In genomic region chr7:132739271-132739955, GRCh38 we compare ENCODE assay signal across 10 cellular contexts.
A peak's percentile ranks its signal among the peaks of the same experiment; 100 is the strongest.
DNase-seq lines count a peak whose midpoint lies in the region; ATAC-seq and TF ChIP-seq lines count a peak whose summit lies in the region.
"Had no signal": no experiment of that assay in that cellular context is flagged by ENCODE, and none has a peak within 500 bp of the region (broad histone marks: within the 10 kb centered on the region; RNA-seq: fewer than 3 reads in every experiment).

No MANE protein-coding gene starts in this region.

- peaks cover 15% of the 10 kb centered on the region for H3K9me3 Mint-ChIP-seq in activated naive CD4-positive, alpha-beta T cell treated with anti-CD3 and anti-CD28 coated beads for 36 hours

- intact Hi-C loops in activated naive CD4-positive, alpha-beta T cell treated with anti-CD3 and anti-CD28 coated beads for 36 hours (cut with micrococcal nuclease), result no loop called here

- no peaks in the 10 kb centered on the region for H3K4me1 Mint-ChIP-seq in activated naive CD4-positive, alpha-beta T cell treated with anti-CD3 and anti-CD28 coated beads for 36 hours (ENCODE audit: low read depth)

- H3K36me3 ChIP-seq in RWPE2 (ENCODE audit: low read depth), result no peaks in the 10 kb centered on the region

- no peaks in the 10 kb centered on the region for H3K27me3 Mint-ChIP-seq in activated naive CD4-positive, alpha-beta T cell treated with anti-CD3 and anti-CD28 coated beads for 36 hours (ENCODE audit: low read depth)

- CTCF ChIA-PET in activated naive CD4-positive, alpha-beta T cell treated with anti-CD3 and anti-CD28 coated beads for 36 hours (lab: Charles Lee), result no interaction called here

- peak; percentile 66 for ATAC-seq in RWPE2 (ENCODE audit: low read depth)

- peaks cover 7% of the 10 kb centered on the region for H3K9me3 ChIP-seq in RWPE2 (ENCODE audit: severe bottlenecking)

- H3K27ac Mint-ChIP-seq in activated naive CD4-positive, alpha-beta T cell treated with anti-CD3 and anti-CD28 coated beads for 36 hours, result no peak overlapping the region
- H3K27ac Mint-ChIP-seq: T-helper 1 cell treated with Interleukin-12 subunit alpha and Interleukin-12 subunit beta and Interleukin-4 antibody, amounts not matched to agents 30 μg/mL and 1 μg/mL, for 36 hours had no signal

- TF ChIP-seq CTCF in RWPE2 (IDR thresholded peaks at IDR 0.05; ENCODE audit: poor library complexity, severe bottlenecking), result no peak

- H3K27me3 ChIP-seq in RWPE2 (ENCODE audit: insufficient read depth, poor library complexity, severe bottlenecking), result no peaks in the 10 kb centered on the region

- no peak overlapping the region for H3K4me3 ChIP-seq in RWPE2 (ENCODE audit: severe bottlenecking)
- H3K4me3 ChIP-seq in skeletal muscle cell (ENCODE audit: low read depth, low read length), result no peak overlapping the region

- DNase-seq in DMS 273 (lab: John Stamatoyannopoulos, UW; ENCODE audit: unreplicated experiment), result peak; percentile 22
- DNase-seq in DMS 273 treated with DMSO at 0.1 percent for 48 hours (lab: John Stamatoyannopoulos, UW), result no peak
- no peak for DNase-seq in RWPE2 (ENCODE audit: low spot score)
- DNase-seq in fibroblast of the conjunctiva (ENCODE audit: low read depth), result peak; percentile 71
- peak; percentile 96 for DNase-seq in skeletal muscle cell (ENCODE audit: low read depth)
- no peak for DNase-seq in NCI-H187 treated with DMSO at 0.1 percent for 48 hours (lab: John Stamatoyannopoulos, UW)
- no peak for DNase-seq in HT-29 (ENCODE audit: low spot score)
- DNase-seq in activated naive CD4-positive, alpha-beta T cell treated with anti-CD3 and anti-CD28 coated beads for 36 hours, result no peak

- no peak overlapping the region for H3K4me3 Mint-ChIP-seq in activated naive CD4-positive, alpha-beta T cell treated with anti-CD3 and anti-CD28 coated beads for 36 hours
- H3K4me3 Mint-ChIP-seq: T-helper 1 cell treated with Interleukin-12 subunit alpha and Interleukin-12 subunit beta and Interleukin-4 antibody, amounts not matched to agents 30 μg/mL and 1 μg/mL, for 36 hours had no signal

- no peak overlapping the region for H3K27ac ChIP-seq in RWPE2 (ENCODE audit: poor library complexity, severe bottlenecking)
- H3K27ac ChIP-seq: 22Rv1 had no signal

- H3K36me3 Mint-ChIP-seq in activated naive CD4-positive, alpha-beta T cell treated with anti-CD3 and anti-CD28 coated beads for 36 hours (ENCODE audit: low read depth), result no peaks in the 10 kb centered on the region

- peaks cover 20% of the 10 kb centered on the region for H3K4me1 ChIP-seq in RWPE2 (ENCODE audit: insufficient read depth, poor library complexity, severe bottlenecking)

Comparison
In these comparisons a context has a peak if more than half of its experiments do, and no peak if none do; other contexts are left out.
1. DNase-seq: peak in DMS 273 (single experiment), fibroblast of the conjunctiva (single experiment) and skeletal muscle cell (single experiment); none in DMS 273 treated with DMSO at 0.1 percent for 48 hours (single experiment), RWPE2 (single experiment), NCI-H187 treated with DMSO at 0.1 percent for 48 hours (single experiment), HT-29 (single experiment) and activated naive CD4-positive, alpha-beta T cell treated with anti-CD3 and anti-CD28 coated beads for 36 hours (single experiment).